30 cellular contexts compared by ENCODE assay signal in genomic region chr13:106440846-106441245, GRCh38.
DNase-seq lines count a peak whose midpoint lies in the region; ATAC-seq, FAIRE-seq and TF ChIP-seq lines count a peak whose summit lies in the region.
"Had no signal": no experiment of that assay in that cellular context is flagged by ENCODE, and none has a peak within 500 bp of the region (broad histone marks: within the 10 kb centered on the region; RNA-seq: fewer than 3 reads in every experiment).

No MANE protein-coding gene starts in this region.

- DNase-seq in DMS53 treated with DMSO at 0.1 percent for 48 hours (lab: John Stamatoyannopoulos, UW; ENCODE audit: unreplicated experiment) (peak; percentile 3), NCI-H1105 treated with DMSO at 0.1 percent for 48 hours (lab: John Stamatoyannopoulos, UW) (peak; percentile 85), bronchial epithelial cell (ENCODE audit: low read depth) (peak; percentile 6), nephron progenitor cell (no peak), left lung (no peak), NCI-H526 treated with DMSO at 0.1 percent for 48 hours (lab: John Stamatoyannopoulos, UW) (no peak)
- DNase-seq in activated T-cell treated with anti-CD3 and anti-CD28 coated beads, Interleukin-2, amount 50 U/mL, for 48 hours, result no peak
- DNase-seq: activated CD4-positive, alpha-beta T cell treated with anti-CD3 and anti-CD28 coated beads, Interleukin-2, amount 10 ng/mL, durations not matched to agents 24 days and 14 days; activated naive CD4-positive, alpha-beta T cell; activated T-cell treated with anti-CD3 and anti-CD28 coated beads, Interleukin-2, amount 50 U/mL, for 24 hours; DMS79 treated with DMSO at 0.1 percent for 48 hours; effector CD8-positive, alpha-beta T cell; foreskin fibroblast; heart left ventricle; NCI-H2029 treated with DMSO at 0.1 percent for 48 hours; psoas muscle; SIG-M5; stimulated activated CD4-positive, alpha-beta T cell treated with anti-CD3 and anti-CD28 coated beads, Interleukin-15, amount 100 ng/mL, for 24 hours; stimulated activated naive B cell treated with anti-CD40 and anti-IgM and Interleukin-4, amounts not matched to agents 10 μg/mL and 1 μg/mL and 100 μg/mL, for 72 hours; SW 1271; T1000; WERI-Rb-1 had no signal

- H3K36me3 ChIP-seq in bronchial epithelial cell (ENCODE audit: control insufficient read depth, insufficient read depth, low read length), result no peaks in the 10 kb centered on the region
- no peaks in the 10 kb centered on the region for H3K36me3 ChIP-seq in left lung
- H3K36me3 ChIP-seq: heart left ventricle, suprapubic skin, WERI-Rb-1 had no signal

- H3K27me3 ChIP-seq in bronchial epithelial cell (ENCODE audit: control insufficient read depth, insufficient read depth, low read length) (no peaks in the 10 kb centered on the region), left lung (no peaks in the 10 kb centered on the region)
- H3K27me3 ChIP-seq: heart left ventricle, suprapubic skin had no signal

- ATAC-seq in left lung (no peak), GM21576 (IDR thresholded peaks at IDR 0.05; ENCODE audit: unreplicated experiment) (no peak)
- ATAC-seq: HCT116; heart left ventricle; psoas muscle; stimulated activated naive B cell treated with anti-CD40 and anti-IgM and Interleukin-4, amounts not matched to agents 10 μg/mL and 1 μg/mL and 100 μg/mL, for 72 hours had no signal

- no peaks in the 10 kb centered on the region for H3K27me3 Mint-ChIP-seq in nephron progenitor cell (ENCODE audit: low read depth, poor library complexity)

- H3K36me3 Mint-ChIP-seq in nephron progenitor cell (ENCODE audit: low read depth), result no peaks in the 10 kb centered on the region
- H3K36me3 Mint-ChIP-seq: brain; stimulated activated naive B cell treated with anti-CD40 and anti-IgM and Interleukin-4, amounts not matched to agents 10 μg/mL and 1 μg/mL and 100 μg/mL, for 72 hours had no signal

- H3K27ac Mint-ChIP-seq in nephron progenitor cell, result peak overlapping the region; percentile 3
- H3K27ac Mint-ChIP-seq: activated CD4-positive, alpha-beta T cell treated with anti-CD3 and anti-CD28 coated beads, Interleukin-2, amount 10 ng/mL, durations not matched to agents 24 days and 14 days; activated T-cell treated with anti-CD3 and anti-CD28 coated beads, Interleukin-2, amount 50 U/mL, for 24 hours; stimulated activated naive B cell treated with anti-CD40 and anti-IgM and Interleukin-4, amounts not matched to agents 10 μg/mL and 1 μg/mL and 100 μg/mL, for 72 hours had no signal

- peak overlapping the region; percentile 11 for H3K4me3 Mint-ChIP-seq in nephron progenitor cell
- H3K4me3 Mint-ChIP-seq: activated CD4-positive, alpha-beta T cell treated with anti-CD3 and anti-CD28 coated beads, Interleukin-2, amount 10 ng/mL, durations not matched to agents 24 days and 14 days; activated T-cell treated with anti-CD3 and anti-CD28 coated beads, Interleukin-2, amount 50 U/mL, for 24 hours; stimulated activated naive B cell treated with anti-CD40 and anti-IgM and Interleukin-4, amounts not matched to agents 10 μg/mL and 1 μg/mL and 100 μg/mL, for 72 hours had no signal

- TF ChIP-seq CTCF in bronchial epithelial cell (IDR thresholded peaks at IDR 0.05; ENCODE audit: insufficient read depth, low read length, severe bottlenecking), result no peak
- no peak for TF ChIP-seq CTCF in nephron progenitor cell (IDR thresholded peaks at IDR 0.05)
- TF ChIP-seq CTCF in left lung (IDR thresholded peaks at IDR 0.05), result no peak

- H3K4me3 ChIP-seq in bronchial epithelial cell (ENCODE audit: low read depth, low read length) (no peak overlapping the region), left lung (no peak overlapping the region)
- H3K4me3 ChIP-seq: heart left ventricle, lung, psoas muscle, suprapubic skin had no signal

- FAIRE-seq in bronchial epithelial cell (lab: Jason Lieb, UNC), result no peak
- FAIRE-seq: GM18507, RCC 7860 had no signal

- H3K9me3 ChIP-seq in left lung, result no peaks in the 10 kb centered on the region
- H3K9me3 ChIP-seq: heart left ventricle, psoas muscle, suprapubic skin had no signal

- H3K27ac ChIP-seq in left lung, result no peak overlapping the region
- H3K27ac ChIP-seq: heart left ventricle, KMS-11, psoas muscle, suprapubic skin, WERI-Rb-1 had no signal

- intact Hi-C loops in left lung (cut with DNase I), result no loop called here

- no peaks in the 10 kb centered on the region for H3K4me1 ChIP-seq in left lung
- H3K4me1 ChIP-seq: heart left ventricle, psoas muscle, suprapubic skin had no signal

- H3K9me3 Mint-ChIP-seq in nephron progenitor cell, result no peaks in the 10 kb centered on the region
- H3K9me3 Mint-ChIP-seq: activated CD4-positive, alpha-beta T cell treated with anti-CD3 and anti-CD28 coated beads, Interleukin-2, amount 10 ng/mL, durations not matched to agents 24 days and 14 days; activated T-cell treated with anti-CD3 and anti-CD28 coated beads, Interleukin-2, amount 50 U/mL, for 24 hours; stimulated activated naive B cell treated with anti-CD40 and anti-IgM and Interleukin-4, amounts not matched to agents 10 μg/mL and 1 μg/mL and 100 μg/mL, for 72 hours had no signal

- peaks cover 45% of the 10 kb centered on the region for H3K4me1 Mint-ChIP-seq in nephron progenitor cell
- H3K4me1 Mint-ChIP-seq: activated CD4-positive, alpha-beta T cell treated with anti-CD3 and anti-CD28 coated beads, Interleukin-2, amount 10 ng/mL, durations not matched to agents 24 days and 14 days; stimulated activated naive B cell treated with anti-CD40 and anti-IgM and Interleukin-4, amounts not matched to agents 10 μg/mL and 1 μg/mL and 100 μg/mL, for 72 hours had no signal

Comparison
In these comparisons a context has a peak if more than half of its experiments do, and no peak if none do; other contexts are left out.
1. DNase-seq: peak in DMS53 treated with DMSO at 0.1 percent for 48 hours (single experiment), NCI-H1105 treated with DMSO at 0.1 percent for 48 hours (single experiment) and bronchial epithelial cell (single experiment); none in nephron progenitor cell (single experiment), activated T-cell treated with anti-CD3 and anti-CD28 coated beads, Interleukin-2, amount 50 U/mL, for 48 hours (0 of 2), left lung (0 of 2) and NCI-H526 treated with DMSO at 0.1 percent for 48 hours (single experiment).